8 cellular contexts compared by ENCODE assay signal in genomic region chr4:1856071-1856919, GRCh38.
DNase-seq lines count a peak whose midpoint lies in the region; ATAC-seq and TF ChIP-seq lines count a peak whose summit lies in the region.

Gene LETM1 (minus strand): TSS chr4:1856156. CDS start chr4:1855950, 206 bp downstream.

- DNase-seq in AG09309 (ENCODE audit: low read depth) (peak; percentile 85), NCI-H226 (peak; percentile 87), islet precursor cell (peak; percentile 97)
- DNase-seq in activated CD4-positive, CD25-positive, alpha-beta regulatory T cell (lab: John Stamatoyannopoulos, UW) = peak; percentile 84 to 92 (median 88)
- DNase-seq in central memory CD4-positive, alpha-beta T cell = peak; percentile 92
- peak; percentile 87 to 91 (median 89) for DNase-seq in stimulated activated CD4-positive, alpha-beta T cell treated with anti-CD3 and anti-CD28 coated beads, Interleukin-12 subunit alpha, Interleukin-12 subunit beta, amount 100 ng/mL, for 48 hours (ENCODE audit: low read depth in 2 of 3, low spot score in 1 of 3)

- TF ChIP-seq POLR2A in GM18951 (IDR thresholded peaks at IDR 0.05; ENCODE audit: extremely low read depth, insufficient read depth, insufficient read length) = peak; percentile 92

- ATAC-seq in HG03196 (IDR thresholded peaks at IDR 0.05; ENCODE audit: unreplicated experiment) = peak; percentile 88

- peak within 1 kb of the TSS; percentile 90 for H3K4me3 ChIP-seq in AG09309 (ENCODE audit: control insufficient read depth, low read depth, low read length)

- TF ChIP-seq CTCF in AG09309 (IDR thresholded peaks at IDR 0.05; ENCODE audit: control insufficient read depth, insufficient read depth, low read depth, low read length, missing control alignments) = no peak

- in situ Hi-C loops in GM18951 (cut with MboI; ENCODE audit: low sequenced_read_pairs, unreplicated experiment) = no loop called here

Comparison
In these comparisons a context has a peak if more than half of its experiments do, and no peak if none do; other contexts are left out.
1. Peak in every context shown above with its lines: DNase-seq, ATAC-seq and H3K4me3 ChIP-seq.